16 cellular contexts compared by ENCODE assay signal in genomic region chr10:114195079-114195478, GRCh38. TPM values are rescaled to one million over a fixed set of nuclear protein-coding genes. Genes with fewer than 3 reads are reported as not detected.
A peak's percentile ranks its signal among the peaks of the same experiment; 100 is the strongest.
DNase-seq lines count a peak whose midpoint lies in the region; ATAC-seq, FAIRE-seq and TF ChIP-seq lines count a peak whose summit lies in the region.
"Had no signal": no experiment of that assay in that cellular context is flagged by ENCODE, and none has a peak within 500 bp of the region (broad histone marks: within the 10 kb centered on the region; RNA-seq: fewer than 3 reads in every experiment).

No MANE protein-coding gene starts in this region.

- TF ChIP-seq POLR2A in GM12891 (IDR thresholded peaks at IDR 0.05; ENCODE audit: low read depth, low read length): no peak

- no peaks in the 10 kb centered on the region for H4K20me1 ChIP-seq in KMS-11 (ENCODE audit: insufficient read depth)

- H3K79me2 ChIP-seq in KMS-11 (ENCODE audit: insufficient read depth, low read depth): no peaks in the 10 kb centered on the region

- no peaks in the 10 kb centered on the region for H3K36me3 ChIP-seq in KMS-11 (ENCODE audit: insufficient read depth)
- no peaks in the 10 kb centered on the region for H3K36me3 ChIP-seq in colonic mucosa
- H3K36me3 ChIP-seq: gastrocnemius medialis had no signal

- FAIRE-seq in GM12891 (lab: Jason Lieb, UNC): peak; percentile 50

- ATAC-seq in GM19452 (IDR thresholded peaks at IDR 0.05; ENCODE audit: unreplicated experiment) (peak; percentile 97), HG02981 (IDR thresholded peaks at IDR 0.05; ENCODE audit: unreplicated experiment) (peak; percentile 95), HG02571 (IDR thresholded peaks at IDR 0.05; ENCODE audit: unreplicated experiment) (no peak)
- ATAC-seq: gastrocnemius medialis had no signal

- no peak overlapping the region for H2AFZ ChIP-seq in KMS-11 (ENCODE audit: low read depth)

- H3K27ac ChIP-seq in KMS-11: peak overlapping the region; percentile 19; the same call in 1 of the 2 replicates
- H3K27ac ChIP-seq in substantia nigra (ENCODE audit: low read depth, low read length, poor library complexity, severe bottlenecking): no peak overlapping the region
- no peak overlapping the region for H3K27ac ChIP-seq in colonic mucosa
- H3K27ac ChIP-seq: gastrocnemius medialis had no signal

- no peak overlapping the region for H3K9ac ChIP-seq in KMS-11
- no peak overlapping the region for H3K9ac ChIP-seq in colonic mucosa (ENCODE audit: low read depth in 2 of 2, low read length in 2 of 2)

- intact Hi-C loops in colonic mucosa (cut with DNase I): no loop called here

- peak overlapping the region; percentile 25 for H3K4me2 ChIP-seq in KMS-11

- no peak overlapping the region for H3K4me3 ChIP-seq in KMS-11 (IDR thresholded peaks at IDR 0.05; ENCODE audit: insufficient read depth, low read depth, low read length)
- H3K4me3 ChIP-seq in colonic mucosa: no peak overlapping the region
- H3K4me3 ChIP-seq: gastrocnemius medialis had no signal

- peaks cover 33% of the 10 kb centered on the region for H3K4me1 ChIP-seq in KMS-11 (ENCODE audit: low read depth, poor library complexity, severe bottlenecking)
- no peaks in the 10 kb centered on the region for H3K4me1 ChIP-seq in colonic mucosa
- H3K4me1 ChIP-seq: gastrocnemius medialis had no signal

- no peak for TF ChIP-seq CTCF in KMS-11 (conservative IDR thresholded peaks at IDR 0.05; ENCODE audit: low read depth, low read length)
- TF ChIP-seq CTCF in colonic mucosa (IDR thresholded peaks at IDR 0.05): no peak

- H3K9me3 ChIP-seq in colonic mucosa: no peaks in the 10 kb centered on the region
- H3K9me3 ChIP-seq: gastrocnemius medialis had no signal

- H3K27me3 ChIP-seq in KMS-11 (ENCODE audit: insufficient read depth, low read depth): no peaks in the 10 kb centered on the region
- H3K27me3 ChIP-seq in colonic mucosa: no peaks in the 10 kb centered on the region
- H3K27me3 ChIP-seq: gastrocnemius medialis had no signal

- DNase-seq in GM12891 (ENCODE audit: insufficient read length, low spot score) (no peak), substantia nigra (lab: John Stamatoyannopoulos, UW) (no peak), colonic mucosa (no peak), COR-L47 (lab: John Stamatoyannopoulos, UW) (no peak)
- DNase-seq: activated CD4-positive, CD25-positive, alpha-beta regulatory T cell; activated naive CD4-positive, alpha-beta T cell; cortex of kidney; gastrocnemius medialis; GF-D8; NCI-H1694 treated with DMSO at 0.1 percent for 48 hours; posterior cingulate gyrus had no signal

TF ChIP-seq in GM12891, 5 proteins besides CTCF, POLR2A, EP300 and RAD21:
- TF ChIP-seq POU2F2 (IDR thresholded peaks at IDR 0.05; ENCODE audit: low read depth, low read length) (no peak), POLR2AphosphoS5 (IDR thresholded peaks at IDR 0.05; ENCODE audit: low read depth, low read length) (no peak), TAF1 (IDR thresholded peaks at IDR 0.05; ENCODE audit: low read depth, low read length) (no peak)
TF ChIP-seq in GM12891: peak in this region for 0.

RNA-seq across cellular contexts. Expression of gene TDRD1, which starts 15.9 kb away (rescaled TPM):
- polyA plus RNA-seq in GM12891 (2012; ENCODE audit: low read depth, missing spikeins): not detected
- total RNA-seq in colonic mucosa: under 1 TPM; 0.05 to 0.57 TPM
- total RNA-seq: RPMI7951 had no signal

RNA-seq across cellular contexts. Expression of gene CCDC186, which starts 21.1 kb away (rescaled TPM):
- 3.5 TPM for polyA plus RNA-seq in GM12891 (2012; ENCODE audit: low read depth, missing spikeins)
- total RNA-seq in colonic mucosa: 10 to 100 TPM; 31.2 to 53.1 TPM

RNA-seq across cellular contexts. Expression of gene VWA2, which starts 44.0 kb away (rescaled TPM):
- polyA plus RNA-seq in GM12891 (2012; ENCODE audit: low read depth, missing spikeins): not detected
- 1 to 10 TPM; 2.4 to 2.6 TPM for total RNA-seq in colonic mucosa
- total RNA-seq: RPMI7951 had no signal
